Comparison of ENCODE assay signal across 30 cellular contexts in genomic region chr9:127207734-127208410, GRCh38.
"Had no signal": no experiment of that assay in that cellular context is flagged by ENCODE, and none has a peak within 500 bp of the region (broad histone marks: within the 10 kb centered on the region; RNA-seq: fewer than 3 reads in every experiment).

No MANE protein-coding gene starts in this region.

- H3K36me3 ChIP-seq: ascending aorta, cardiac muscle cell, SJSA1 had no signal

- H3K4me3 Mint-ChIP-seq: activated CD4-positive, alpha-beta memory T cell treated with anti-CD3 and anti-CD28 coated beads for 36 hours; activated CD4-positive, alpha-beta T cell treated with anti-CD3 and anti-CD28 coated beads for 36 hours; activated naive CD4-positive, alpha-beta T cell treated with anti-CD3 and anti-CD28 coated beads for 36 hours; activated T-cell treated with anti-CD3 and anti-CD28 coated beads, Interleukin-2, amount 50 U/mL, for 4 hours; activated T-helper 1 cell treated with anti-CD3 and anti-CD28 coated beads, Interleukin-12 subunit alpha, Interleukin-12 subunit beta, Interleukin-2, Interleukin-4 antibody, amounts not matched to agents 30 ng/mL and 10 ng/mL and 1 ng/mL, durations not matched to agents 14 hours and 24 hours and 36 hours; T-helper 1 cell treated with Interleukin-12 subunit alpha and Interleukin-12 subunit beta and Interleukin-4 antibody, amounts not matched to agents 30 μg/mL and 1 μg/mL, for 36 hours; T-helper 2 cell treated with Interferon-gamma antibody and Interleukin-4, amounts not matched to agents 5 μg/mL and 100 μg/mL, for 36 hours; WTC11 had no signal

- H3K27ac ChIP-seq: ascending aorta, cardiac muscle cell, SJSA1 had no signal

- H3K4me1 Mint-ChIP-seq: activated CD4-positive, alpha-beta T cell treated with anti-CD3 and anti-CD28 coated beads for 36 hours had no signal

- H3K4me3 ChIP-seq: ascending aorta, cardiac muscle cell, SJSA1 had no signal

- H3K4me1 ChIP-seq: ascending aorta, SJSA1 had no signal

- H3K27me3 Mint-ChIP-seq: activated CD4-positive, alpha-beta memory T cell treated with anti-CD3 and anti-CD28 coated beads for 36 hours; activated CD4-positive, alpha-beta T cell treated with anti-CD3 and anti-CD28 coated beads for 36 hours had no signal

- H3K27me3 ChIP-seq: ascending aorta, cardiac muscle cell, SJSA1 had no signal

- DNase-seq: activated CD4-positive, alpha-beta memory T cell treated with anti-CD3 and anti-CD28 coated beads for 36 hours; activated CD4-positive, alpha-beta T cell treated with anti-CD3 and anti-CD28 coated beads for 36 hours; activated CD4-positive, alpha-beta T cell treated with anti-CD3 and anti-CD28 coated beads, Interleukin-2, amount 50 U/mL, for 1 hour; activated CD8-positive, alpha-beta memory T cell treated with anti-CD3 and anti-CD28 coated beads, Interleukin-2, amount 50 U/mL, for 4 hours; activated gamma-delta T cell treated with Interleukin-2 at 50 U/mL for 16 hours; activated T-cell treated with anti-CD3 and anti-CD28 coated beads for 4 hours; activated T-cell treated with anti-CD3 and anti-CD28 coated beads, Interleukin-2, amount 50 U/mL, for 4 hours; NCI-H1105; NCI-H1417 treated with DMSO at 0.1 percent for 48 hours; NCI-H187 treated with DMSO at 0.1 percent for 48 hours; NCI-H2081; NCI-H2171 treated with DMSO at 0.1 percent for 48 hours; NCI-H2227 treated with DMSO at 0.1 percent for 48 hours; NCI-H446; NCI-H524; NCI-H69; NCI-H82; PC-3; SHP77 treated with DMSO at 0.1 percent for 48 hours; SK-N-SH had no signal

- H3K27ac Mint-ChIP-seq: activated CD4-positive, alpha-beta memory T cell treated with anti-CD3 and anti-CD28 coated beads for 36 hours; activated CD4-positive, alpha-beta T cell treated with anti-CD3 and anti-CD28 coated beads for 36 hours; activated naive CD4-positive, alpha-beta T cell treated with anti-CD3 and anti-CD28 coated beads for 36 hours; activated T-helper 1 cell treated with anti-CD3 and anti-CD28 coated beads, Interleukin-12 subunit alpha, Interleukin-12 subunit beta, Interleukin-2, Interleukin-4 antibody, amounts not matched to agents 30 ng/mL and 10 ng/mL and 1 ng/mL, durations not matched to agents 14 hours and 24 hours and 36 hours; T-helper 1 cell treated with Interleukin-12 subunit alpha and Interleukin-12 subunit beta and Interleukin-4 antibody, amounts not matched to agents 30 μg/mL and 1 μg/mL, for 36 hours; T-helper 2 cell treated with Interferon-gamma antibody and Interleukin-4, amounts not matched to agents 5 μg/mL and 100 μg/mL, for 36 hours; WTC11 had no signal

- H3K36me3 Mint-ChIP-seq: activated CD4-positive, alpha-beta memory T cell treated with anti-CD3 and anti-CD28 coated beads for 36 hours; activated naive CD4-positive, alpha-beta T cell treated with anti-CD3 and anti-CD28 coated beads, Interleukin-2, amount 50 U/mL, for 72 hours; WTC11 had no signal

- ATAC-seq: activated CD4-positive, alpha-beta T cell treated with anti-CD3 and anti-CD28 coated beads for 36 hours; activated CD4-positive, CD25-positive, alpha-beta regulatory T cell treated with anti-CD3 and anti-CD28 coated beads, Interleukin-2, amount 50 U/mL, for 24 hours; activated naive CD4-positive, alpha-beta T cell treated with anti-CD3 and anti-CD28 coated beads, Interleukin-2, amount 50 U/mL, for 72 hours; activated T-cell treated with anti-CD3 and anti-CD28 coated beads, Interleukin-2, amount 50 U/mL, for 4 hours; PC-3; WTC11 had no signal

- H3K9me3 Mint-ChIP-seq: activated CD4-positive, alpha-beta memory T cell treated with anti-CD3 and anti-CD28 coated beads for 36 hours; activated naive CD4-positive, alpha-beta T cell treated with anti-CD3 and anti-CD28 coated beads for 36 hours; activated naive CD4-positive, alpha-beta T cell treated with anti-CD3 and anti-CD28 coated beads, Interleukin-2, amount 50 U/mL, for 72 hours; activated T-cell treated with anti-CD3 and anti-CD28 coated beads, Interleukin-2, amount 50 U/mL, for 4 hours; activated T-helper 1 cell treated with anti-CD3 and anti-CD28 coated beads, Interleukin-12 subunit alpha, Interleukin-12 subunit beta, Interleukin-2, Interleukin-4 antibody, amounts not matched to agents 30 ng/mL and 10 ng/mL and 1 ng/mL, durations not matched to agents 14 hours and 24 hours and 36 hours; T-helper 1 cell treated with Interleukin-12 subunit alpha and Interleukin-12 subunit beta and Interleukin-4 antibody, amounts not matched to agents 30 μg/mL and 1 μg/mL, for 36 hours; T-helper 2 cell treated with Interferon-gamma antibody and Interleukin-4, amounts not matched to agents 5 μg/mL and 100 μg/mL, for 36 hours; WTC11 had no signal

- H3K9me3 ChIP-seq: ascending aorta, SJSA1, SK-N-SH had no signal
